8 cellular contexts compared by ENCODE assay signal in the genomic region with DNA sequence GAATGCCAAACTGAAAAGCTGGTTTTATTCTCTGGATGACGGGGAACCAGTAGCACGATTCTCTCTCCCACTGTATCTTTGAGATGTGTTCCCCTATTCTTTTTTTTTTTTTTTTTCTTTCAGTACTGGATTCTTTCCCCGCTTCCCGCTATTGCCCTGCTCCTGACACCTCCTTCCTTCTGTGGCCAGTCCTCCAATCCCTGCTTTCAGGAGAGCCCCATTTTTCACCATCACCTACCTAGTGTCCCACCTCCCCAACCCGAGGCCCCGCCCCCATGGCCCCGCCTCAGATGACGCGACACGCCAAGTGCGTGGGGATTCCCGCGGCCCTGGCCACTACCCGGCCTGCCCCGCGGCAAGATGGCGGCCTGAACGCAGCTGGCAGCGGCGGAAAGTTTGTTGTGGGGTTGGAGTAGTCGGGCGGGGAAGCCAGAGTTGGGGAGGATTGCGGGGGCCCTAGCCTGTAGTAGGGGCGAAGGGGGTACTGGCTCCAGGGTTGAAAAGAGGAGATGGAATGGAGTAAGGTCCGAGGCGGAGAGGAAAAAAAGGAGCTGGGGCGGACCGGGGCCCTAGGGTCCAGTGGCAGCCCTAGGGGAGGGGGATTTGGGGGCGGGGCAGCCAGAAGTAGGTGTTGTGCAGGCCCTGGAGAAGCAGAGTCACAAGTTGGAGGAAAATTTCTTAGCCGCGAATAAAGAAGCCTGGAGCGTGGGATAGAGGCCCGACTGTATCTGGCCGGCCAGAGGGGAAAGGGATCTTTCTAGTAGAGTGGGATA. TPM values are rescaled to one million over a fixed set of nuclear protein-coding genes. Genes with fewer than 3 reads are reported as not detected.
DNase-seq lines count a peak whose midpoint lies in the region; ATAC-seq lines count a peak whose summit lies in the region.

A gene with protein sequence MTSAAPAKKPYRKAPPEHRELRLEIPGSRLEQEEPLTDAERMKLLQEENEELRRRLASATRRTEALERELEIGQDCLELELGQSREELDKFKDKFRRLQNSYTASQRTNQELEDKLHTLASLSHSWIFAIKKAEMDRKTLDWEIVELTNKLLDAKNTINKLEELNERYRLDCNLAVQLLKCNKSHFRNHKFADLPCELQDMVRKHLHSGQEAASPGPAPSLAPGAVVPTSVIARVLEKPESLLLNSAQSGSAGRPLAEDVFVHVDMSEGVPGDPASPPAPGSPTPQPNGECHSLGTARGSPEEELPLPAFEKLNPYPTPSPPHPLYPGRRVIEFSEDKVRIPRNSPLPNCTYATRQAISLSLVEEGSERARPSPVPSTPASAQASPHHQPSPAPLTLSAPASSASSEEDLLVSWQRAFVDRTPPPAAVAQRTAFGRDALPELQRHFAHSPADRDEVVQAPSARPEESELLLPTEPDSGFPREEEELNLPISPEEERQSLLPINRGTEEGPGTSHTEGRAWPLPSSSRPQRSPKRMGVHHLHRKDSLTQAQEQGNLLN (plus strand): TSS at position 336 of the 773 bp plus-strand sequence. CDS start 21,432 bp downstream, outside the sequence.

- H3K4me2 ChIP-seq in BLaER1 treated with 17β-estradiol and CSF1 and Interleukin-3, amounts not matched to agents 10 nM and 100 nM: peak within 1 kb of the TSS; percentile 88 to 98 (median 95)

- POLR2A ChIA-PET in activated CD8-positive, alpha-beta memory T cell treated with anti-CD3 and anti-CD28 coated beads for 36 hours (lab: Charles Lee): interaction anchor here (0.6 to 1.6 kb wide), 11 partner anchors 8 to 334 kb away, joined by 3 to 8 read pairs (median 4); partner anchors contain the start of genes ABCC10, CUL9 and DLK2

- DNase-seq in HPDE6-E6E7 (ENCODE audit: extremely low spot score): peak; percentile 84
- peak; percentile 84 for DNase-seq in NK-92 treated with Interleukin-12 subunit alpha and Interleukin-12 subunit beta, amount 100 ng/mL, for 24 hours (lab: John Stamatoyannopoulos, UW)
- peak; percentile 89 to 93 (median 91) for DNase-seq in effector memory CD4-positive, alpha-beta T cell
- peak; percentile 94 for DNase-seq in medulla oblongata (ENCODE audit: extremely low spot score)
- peak; percentile 93 to 99 (median 93) for DNase-seq in stimulated activated CD4-positive, alpha-beta T cell treated with anti-CD3 and anti-CD28 coated beads, TNF-alpha, amount 100 ng/mL, for 48 hours (ENCODE audit: low read depth in 3 of 3)

- H3K27ac ChIP-seq in BLaER1 treated with 17β-estradiol and CSF1 and Interleukin-3, amounts not matched to agents 10 nM and 100 nM: peak within 1 kb of the TSS; percentile 68 to 87 (median 80)
- peak within 1 kb of the TSS; percentile 93 for H3K27ac ChIP-seq in effector memory CD4-positive, alpha-beta T cell (ENCODE audit: insufficient read depth, low read length, poor library complexity, severe bottlenecking)

- peaks cover 28 to 50% (median 37%) of the 10 kb centered on the region in 10 experiments for H3K4me1 ChIP-seq in BLaER1 treated with 17β-estradiol and CSF1 and Interleukin-3, amounts not matched to agents 10 nM and 100 nM
- peaks cover 14% of the 10 kb centered on the region for H3K4me1 ChIP-seq in effector memory CD4-positive, alpha-beta T cell (ENCODE audit: control insufficient read depth, insufficient read depth, low read length, poor library complexity, severe bottlenecking)

- peaks cover 0 to 24% (median 9%) of the 10 kb centered on the region in 11 experiments; a peak in 13 of 22 replicates for H4K20me1 ChIP-seq in BLaER1 treated with 17β-estradiol and CSF1 and Interleukin-3, amounts not matched to agents 10 nM and 100 nM

- no peaks in the 10 kb centered on the region for H3K27me3 ChIP-seq in BLaER1 treated with 17β-estradiol and CSF1 and Interleukin-3, amounts not matched to agents 10 nM and 100 nM
- H3K27me3 ChIP-seq in effector memory CD4-positive, alpha-beta T cell (replicated peaks; ENCODE audit: control insufficient read depth, insufficient read depth, low read length, poor library complexity, severe bottlenecking): no peaks in the 10 kb centered on the region

- CTCF ChIA-PET in activated CD8-positive, alpha-beta memory T cell treated with anti-CD3 and anti-CD28 coated beads for 36 hours (lab: Charles Lee): interaction anchor here (0.6 to 1.5 kb wide), 6 partner anchors 22 to 94 kb away, joined by 3 to 4 read pairs (median 3); partner anchors contain the start of gene DLK2

- peaks cover 0 to 18% (median 5%) of the 10 kb centered on the region in 11 experiments; a peak in 6 of 22 replicates for H3K36me3 ChIP-seq in BLaER1 treated with 17β-estradiol and CSF1 and Interleukin-3, amounts not matched to agents 10 nM and 100 nM
- H3K36me3 ChIP-seq in effector memory CD4-positive, alpha-beta T cell (ENCODE audit: control insufficient read depth, insufficient read depth, low read length): peaks cover 1% of the 10 kb centered on the region

- peak within 1 kb of the TSS; percentile 80 to 93 (median 86) for H3K9ac ChIP-seq in BLaER1 treated with 17β-estradiol and CSF1 and Interleukin-3, amounts not matched to agents 10 nM and 100 nM

- peak within 1 kb of the TSS; percentile 61 to 80 (median 71) for H3K4me3 ChIP-seq in BLaER1 treated with 17β-estradiol and CSF1 and Interleukin-3, amounts not matched to agents 10 nM and 100 nM
- peak within 1 kb of the TSS; percentile 92 for H3K4me3 ChIP-seq in effector memory CD4-positive, alpha-beta T cell (ENCODE audit: insufficient read depth, low read depth, low read length, poor library complexity, severe bottlenecking)

- no peaks in the 10 kb centered on the region for H3K9me3 ChIP-seq in BLaER1 treated with 17β-estradiol and CSF1 and Interleukin-3, amounts not matched to agents 10 nM and 100 nM (replicated peaks in 1 of 11)
- H3K9me3 ChIP-seq in effector memory CD4-positive, alpha-beta T cell (ENCODE audit: control insufficient read depth, low read length): no peaks in the 10 kb centered on the region

- peak; percentile 97 for ATAC-seq in GM19351 (IDR thresholded peaks at IDR 0.05; ENCODE audit: unreplicated experiment)

RNA-seq across cellular contexts. Expression of the gene that starts here (rescaled TPM):
- 10 to 100 TPM; 42.3 to 45.8 TPM for total RNA-seq in activated CD8-positive, alpha-beta memory T cell treated with anti-CD3 and anti-CD28 coated beads for 36 hours

Comparison
In these comparisons a context has a peak if more than half of its experiments do, and no peak if none do; other contexts are left out.
1. Peak in every context shown above with its lines: DNase-seq, ATAC-seq, H3K4me3 ChIP-seq and H3K27ac ChIP-seq.